Comparison of ENCODE assay signal across 8 cellular contexts in the genomic region with DNA sequence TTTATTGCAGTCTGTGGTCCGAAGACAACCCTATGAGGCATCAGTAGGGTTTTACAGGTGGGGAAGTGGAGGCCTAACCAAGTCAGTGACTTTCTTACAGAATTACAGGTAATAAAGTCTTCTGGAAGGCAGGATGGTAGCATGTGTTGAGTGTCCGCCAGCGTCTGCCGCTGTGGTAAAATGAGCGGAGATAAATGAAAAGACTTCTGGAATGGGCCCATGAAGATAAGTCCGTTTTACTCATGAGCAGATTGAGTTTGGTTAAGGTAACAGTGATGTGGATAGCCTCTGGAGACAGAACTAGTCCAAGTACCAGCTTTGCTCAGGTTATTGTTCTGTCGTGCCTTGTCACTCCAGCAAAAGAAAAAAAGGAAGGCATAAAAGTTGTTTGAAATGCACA. TPM values are rescaled to one million over a fixed set of nuclear protein-coding genes. Genes with fewer than 3 reads are reported as not detected.
DNase-seq lines count a peak whose midpoint lies in the region; ATAC-seq and TF ChIP-seq lines count a peak whose summit lies in the region.

No MANE protein-coding gene starts in this region.

- peak overlapping the region; percentile 83 for H3K4me2 ChIP-seq in HCT116 (ENCODE audit: low read length)

- peak overlapping the region; percentile 93 for H3K4me3 Mint-ChIP-seq in activated CD4-positive, alpha-beta memory T cell treated with anti-CD3 and anti-CD28 coated beads for 36 hours
- peak overlapping the region; percentile 95 for H3K4me3 Mint-ChIP-seq in glutamatergic neuron (ENCODE audit: unreplicated experiment)

- H3K4me1 Mint-ChIP-seq in activated CD4-positive, alpha-beta memory T cell treated with anti-CD3 and anti-CD28 coated beads for 36 hours (ENCODE audit: low read depth), result peaks cover 61% of the 10 kb centered on the region
- H3K4me1 Mint-ChIP-seq in glutamatergic neuron (ENCODE audit: low read depth, unreplicated experiment), result peaks cover 27% of the 10 kb centered on the region

- peaks cover 11 to 20% of the 10 kb centered on the region in 2 experiments; a peak in 3 of 4 replicates for H3K4me1 ChIP-seq in HCT116 (ENCODE audit: control insufficient read depth in 1 of 2, insufficient read depth in 2 of 2, low read length in 2 of 2)
- peaks cover 34 to 50% (median 36%) of the 10 kb centered on the region in 3 donors for H3K4me1 ChIP-seq in skeletal muscle tissue (ENCODE audit: control insufficient read depth in 3 of 3, insufficient read depth in 3 of 3, low read length in 3 of 3)

- H3K27me3 Mint-ChIP-seq in activated CD4-positive, alpha-beta memory T cell treated with anti-CD3 and anti-CD28 coated beads for 36 hours, result no peaks in the 10 kb centered on the region
- peaks cover 8% of the 10 kb centered on the region for H3K27me3 Mint-ChIP-seq in glutamatergic neuron (ENCODE audit: unreplicated experiment)

- H3K9ac ChIP-seq in HCT116 (ENCODE audit: low read length) (peak overlapping the region; percentile 93), skeletal muscle tissue (ENCODE audit: low read depth in 1 of 3, low read length in 3 of 3) (peak overlapping the region; percentile 64 to 93 (median 90))

- no peak for TF ChIP-seq POLR2A in HCT116 (IDR thresholded peaks at IDR 0.05; ENCODE audit: borderline replicate concordance, extremely low read depth, insufficient read depth, insufficient read length)

- no peak for TF ChIP-seq RAD21 in HCT116 (IDR thresholded peaks at IDR 0.05; ENCODE audit: low read depth)

- no peaks in the 10 kb centered on the region for H3K9me3 Mint-ChIP-seq in activated CD4-positive, alpha-beta memory T cell treated with anti-CD3 and anti-CD28 coated beads for 36 hours
- peaks cover 9% of the 10 kb centered on the region for H3K9me3 Mint-ChIP-seq in glutamatergic neuron (ENCODE audit: unreplicated experiment)

- TF ChIP-seq CTCF in HCT116 (IDR thresholded peaks at IDR 0.05 in 2 of 3, conservative IDR thresholded peaks at IDR 0.05 in 1 of 3; ENCODE audit: borderline replicate concordance in 1 of 3, insufficient read depth in 1 of 3, low read depth in 2 of 3, low read length in 2 of 3) (no peak), glutamatergic neuron (IDR thresholded peaks at IDR 0.05; ENCODE audit: partially characterized antibody, unreplicated experiment) (no peak)

- peaks cover 24% of the 10 kb centered on the region for H3K36me3 Mint-ChIP-seq in activated CD4-positive, alpha-beta memory T cell treated with anti-CD3 and anti-CD28 coated beads for 36 hours
- H3K36me3 Mint-ChIP-seq in glutamatergic neuron (ENCODE audit: unreplicated experiment), result no peaks in the 10 kb centered on the region

- H3K4me3 ChIP-seq in HCT116 (replicated peaks in 1 of 2; ENCODE audit: low read depth in 1 of 2, low read length in 2 of 2) (peak overlapping the region; percentile 92 to 98), skeletal muscle tissue (ENCODE audit: low read length in 3 of 3) (peak overlapping the region; percentile 81 to 94 (median 88))

- CTCF ChIA-PET in HCT116 (lab: Charles Lee), result interaction anchor here (2.2 kb wide), 1 partner anchor 17 kb away, joined by 12 read pairs; no protein-coding TSS in a partner anchor
- CTCF ChIA-PET in activated CD4-positive, alpha-beta memory T cell treated with anti-CD3 and anti-CD28 coated beads for 36 hours (lab: Charles Lee), result interaction anchor here (1.0 to 1.5 kb wide), 4 partner anchors 17 to 268 kb away, joined by 3 to 6 read pairs (median 4); no protein-coding TSS in a partner anchor

- H3K27me3 ChIP-seq in HCT116 (ENCODE audit: insufficient read depth, low read length) (no peaks in the 10 kb centered on the region), skeletal muscle tissue (ENCODE audit: control insufficient read depth in 3 of 3, insufficient read depth in 3 of 3, low read length in 3 of 3) (no peaks in the 10 kb centered on the region)

- H3K9me3 ChIP-seq in HCT116 (ENCODE audit: control insufficient read depth in 1 of 2, insufficient read depth in 1 of 2, low read depth in 1 of 2, low read length in 2 of 2) (no peaks in the 10 kb centered on the region), skeletal muscle tissue (ENCODE audit: control insufficient read depth in 3 of 3, low read length in 3 of 3) (no peaks in the 10 kb centered on the region)

- BruUV-seq in HCT116 (replicated peaks; lab: Mats Ljungman, UMichigan), result TSS peak; percentile 46

- peak overlapping the region; percentile 59 for H3K27ac ChIP-seq in HCT116 (ENCODE audit: low read depth, low read length)
- peak overlapping the region; percentile 58 for H3K27ac ChIP-seq in skeletal muscle tissue (ENCODE audit: low read depth, low read length)

- no peak overlapping the region for H2AFZ ChIP-seq in HCT116 (ENCODE audit: low read depth, low read length, poor library complexity, severe bottlenecking)

- peaks cover 63% of the 10 kb centered on the region for H3K79me2 ChIP-seq in HCT116 (ENCODE audit: insufficient read depth, low read length)

- POLR2A ChIA-PET in HCT116 (lab: Charles Lee), result interaction anchor here (1.2 to 1.4 kb wide), 3 partner anchors 33 to 81 kb away, joined by 3 to 5 read pairs (median 4); partner anchors contain the start of gene GDI2
- POLR2A ChIA-PET in activated CD4-positive, alpha-beta memory T cell treated with anti-CD3 and anti-CD28 coated beads for 36 hours (lab: Charles Lee), result interaction anchor here (1.2 to 2.4 kb wide), 4 partner anchors 47 to 115 kb away, joined by 4 to 20 read pairs (median 6); partner anchors contain the start of gene GDI2

- DNase-seq in HCT116 (ENCODE audit: low read depth, low spot score) (no peak), glutamatergic neuron (no peak), midbrain (lab: John Stamatoyannopoulos, UW) (no peak), putamen (ENCODE audit: low spot score) (no peak), NCI-H510A (lab: John Stamatoyannopoulos, UW) (no peak), HPDE6-E6E7 (ENCODE audit: extremely low spot score) (no peak)
- DNase-seq in activated CD4-positive, alpha-beta memory T cell treated with anti-CD3 and anti-CD28 coated beads for 36 hours, result no peak

- no peak for ATAC-seq in HCT116

- H4K20me1 ChIP-seq in HCT116 (ENCODE audit: insufficient read depth), result no peaks in the 10 kb centered on the region

- H3K27ac Mint-ChIP-seq in activated CD4-positive, alpha-beta memory T cell treated with anti-CD3 and anti-CD28 coated beads for 36 hours, result peak overlapping the region; percentile 80
- peak overlapping the region; percentile 85 for H3K27ac Mint-ChIP-seq in glutamatergic neuron (ENCODE audit: unreplicated experiment)

- H3K36me3 ChIP-seq in HCT116 (ENCODE audit: control insufficient read depth in 1 of 2, insufficient read depth in 2 of 2, low read length in 2 of 2) (peaks cover 19 to 35% of the 10 kb centered on the region in 2 experiments; a peak in 2 of 4 replicates), skeletal muscle tissue (ENCODE audit: control insufficient read depth in 3 of 3, insufficient read depth in 3 of 3, low read length in 3 of 3) (peaks cover 16 to 30% (median 17%) of the 10 kb centered on the region in 3 donors)

- intact Hi-C loops in HCT116 (cut with micrococcal nuclease), result no loop called here
- intact Hi-C loops in activated CD4-positive, alpha-beta memory T cell treated with anti-CD3 and anti-CD28 coated beads for 36 hours (cut with micrococcal nuclease), result loop anchor here (2.0 to 5.0 kb wide), 2 partner anchors 86 to 196 kb away; partner anchors contain the start of genes IL15RA and RBM17

- RAD21 ChIA-PET in HCT116 (lab: Charles Lee; ENCODE audit: low non-redundant PET in 1 of 2, low total read pairs in 2 of 2, uncharacterized antibody in 2 of 2, unreplicated experiment in 2 of 2), result no interaction called here

- H3K9me2 ChIP-seq in HCT116 (ENCODE audit: insufficient read depth), result no peaks in the 10 kb centered on the region

TF ChIP-seq in HCT116, 20 proteins besides CTCF, POLR2A, EP300 and RAD21 (continues in another document):
- TF ChIP-seq SIN3A (IDR thresholded peaks at IDR 0.05; ENCODE audit: low read depth) (no peak), POLR2AphosphoS5 (IDR thresholded peaks at IDR 0.05; ENCODE audit: low read depth, low read length) (no peak), EGR1 (IDR thresholded peaks at IDR 0.05; ENCODE audit: low read depth) (no peak), YY1 (IDR thresholded peaks at IDR 0.05; ENCODE audit: extremely low read depth, insufficient replicate concordance, low read depth, low read length) (no peak), CBX3 (IDR thresholded peaks at IDR 0.05; ENCODE audit: low read depth) (no peak), ZFX (IDR thresholded peaks at IDR 0.05) (no peak), TCF7L2 (IDR thresholded peaks at IDR 0.05; ENCODE audit: borderline replicate concordance, extremely low read depth, insufficient read depth, insufficient read length) (no peak), EZH2 (IDR thresholded peaks at IDR 0.05) (no peak), ZNF274 (IDR thresholded peaks at IDR 0.05; ENCODE audit: low read depth, low read length) (no peak), CEBPB (IDR thresholded peaks at IDR 0.05; ENCODE audit: low read depth) (no peak), SRF (IDR thresholded peaks at IDR 0.05; ENCODE audit: low read depth) (no peak)
- TF ChIP-seq, protein P1, sequence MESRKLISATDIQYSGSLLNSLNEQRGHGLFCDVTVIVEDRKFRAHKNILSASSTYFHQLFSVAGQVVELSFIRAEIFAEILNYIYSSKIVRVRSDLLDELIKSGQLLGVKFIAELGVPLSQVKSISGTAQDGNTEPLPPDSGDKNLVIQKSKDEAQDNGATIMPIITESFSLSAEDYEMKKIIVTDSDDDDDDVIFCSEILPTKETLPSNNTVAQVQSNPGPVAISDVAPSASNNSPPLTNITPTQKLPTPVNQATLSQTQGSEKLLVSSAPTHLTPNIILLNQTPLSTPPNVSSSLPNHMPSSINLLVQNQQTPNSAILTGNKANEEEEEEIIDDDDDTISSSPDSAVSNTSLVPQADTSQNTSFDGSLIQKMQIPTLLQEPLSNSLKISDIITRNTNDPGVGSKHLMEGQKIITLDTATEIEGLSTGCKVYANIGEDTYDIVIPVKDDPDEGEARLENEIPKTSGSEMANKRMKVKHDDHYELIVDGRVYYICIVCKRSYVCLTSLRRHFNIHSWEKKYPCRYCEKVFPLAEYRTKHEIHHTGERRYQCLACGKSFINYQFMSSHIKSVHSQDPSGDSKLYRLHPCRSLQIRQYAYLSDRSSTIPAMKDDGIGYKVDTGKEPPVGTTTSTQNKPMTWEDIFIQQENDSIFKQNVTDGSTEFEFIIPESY (IDR thresholded peaks at IDR 0.05; ENCODE audit: extremely low read depth, insufficient replicate concordance, low read length), result no peak

RNA-seq across cellular contexts. Expression of gene FBH1, which starts 1.0 kb away (rescaled TPM):
- total RNA-seq in HCT116 (2021; ENCODE audit: unreplicated experiment) (70.2 TPM), glutamatergic neuron (ENCODE audit: unreplicated experiment) (65.0 TPM), skeletal muscle tissue (51.7 TPM)
- polyA plus RNA-seq in HCT116 (2012), result 42.3 and 48.3 TPM in 2 replicates
- total RNA-seq in activated CD4-positive, alpha-beta memory T cell treated with anti-CD3 and anti-CD28 coated beads for 36 hours, result 10 to 100 TPM; 57.8 to 63.4 TPM

RNA-seq across cellular contexts. Expression of gene ANKRD16, which starts 1.3 kb away (rescaled TPM):
- 9.4 TPM for total RNA-seq in HCT116 (2021; ENCODE audit: unreplicated experiment)
- 6.2 and 7.2 TPM in 2 replicates for polyA plus RNA-seq in HCT116 (2012)
- 1 to 10 TPM; 5.9 to 6.4 TPM for total RNA-seq in activated CD4-positive, alpha-beta memory T cell treated with anti-CD3 and anti-CD28 coated beads for 36 hours
- total RNA-seq in glutamatergic neuron (ENCODE audit: unreplicated experiment), result 7.5 TPM
- 8.4 TPM for total RNA-seq in skeletal muscle tissue
